ENCODE assay signal across 20 cellular contexts in genomic region chr6:67224989-67225388, GRCh38.
"Had no signal": no experiment of that assay in that cellular context is flagged by ENCODE, and none has a peak within 500 bp of the region (broad histone marks: within the 10 kb centered on the region; RNA-seq: fewer than 3 reads in every experiment).

No MANE protein-coding gene starts in this region.

- FAIRE-seq: endothelial cell of umbilical vein, frontal cortex, islet of Langerhans, keratinocyte had no signal

- H3K27me3 ChIP-seq: dorsolateral prefrontal cortex, esophagus muscularis mucosa, foreskin keratinocyte, gastroesophageal sphincter, heart right ventricle, left lung had no signal

- H3K9me3 ChIP-seq: esophagus muscularis mucosa, gastroesophageal sphincter, left lung, lower lobe of right lung had no signal

- H3K4me3 ChIP-seq: coronary artery, dorsolateral prefrontal cortex, esophagus muscularis mucosa, gastroesophageal sphincter, heart right ventricle, left lung, lower lobe of right lung had no signal

- H3K27ac ChIP-seq: coronary artery, dorsolateral prefrontal cortex, esophagus muscularis mucosa, foreskin keratinocyte, gastroesophageal sphincter, heart right ventricle, left lung, lower lobe of right lung had no signal

- DNase-seq: dermis blood vessel endothelial cell; dorsolateral prefrontal cortex; effector CD4-positive, alpha-beta T cell; effector memory CD4-positive, alpha-beta T cell; foreskin keratinocyte; heart right ventricle; hippocampal formation; left cardiac atrium; left lung; left ventricle myocardium superior; lower lobe of right lung; mesenchymal stem cell; midbrain had no signal

- ATAC-seq: foreskin keratinocyte, gastroesophageal sphincter, heart right ventricle, left cardiac atrium, left lung, left ventricle myocardium superior, lower lobe of right lung had no signal

- H3K4me1 ChIP-seq: esophagus muscularis mucosa, foreskin keratinocyte, gastroesophageal sphincter, heart right ventricle, left lung, lower lobe of right lung had no signal

- H3K36me3 ChIP-seq: esophagus muscularis mucosa, gastroesophageal sphincter, heart right ventricle, left lung, lower lobe of right lung had no signal
